2 cellular contexts compared by ENCODE assay signal in genomic region chr22:28769394-28770085, GRCh38.
TF ChIP-seq lines count a peak whose summit lies in the region.

No MANE protein-coding gene starts in this region.

TF ChIP-seq in HepG2, 621 proteins besides CTCF, POLR2A, EP300 and RAD21:
- TF ChIP-seq ZBTB33 (CRISPR knock-in tag; IDR thresholded peaks at IDR 0.05) (peak; percentile 76), ZBTB4 (CRISPR knock-in tag; IDR thresholded peaks at IDR 0.05; ENCODE audit: borderline replicate concordance) (0 out of 2 replicates have a peak, but pooled peaks have one; percentile 31), ZNF292 (CRISPR knock-in tag; IDR thresholded peaks at IDR 0.05; ENCODE audit: borderline replicate concordance, low read depth) (no peak), ZMAT3 (CRISPR knock-in tag; conservative IDR thresholded peaks at IDR 0.05) (no peak), SCMH1 (CRISPR knock-in tag; IDR thresholded peaks at IDR 0.05; ENCODE audit: borderline replicate concordance) (no peak), KLF12 (CRISPR knock-in tag; IDR thresholded peaks at IDR 0.05; ENCODE audit: borderline replicate concordance) (no peak), ZMYM4 (CRISPR knock-in tag; IDR thresholded peaks at IDR 0.05) (0 out of 2 replicates have a peak, but pooled peaks have one; percentile 0), CREBL2 (CRISPR knock-in tag; IDR thresholded peaks at IDR 0.05; ENCODE audit: borderline replicate concordance) (no peak), FOXP4 (CRISPR knock-in tag; IDR thresholded peaks at IDR 0.05) (no peak)
TF ChIP-seq in HepG2: peak in this region for 3.

TF ChIP-seq in H1, 55 proteins besides CTCF, POLR2A, EP300 and RAD21:
- TF ChIP-seq HDAC6 (IDR thresholded peaks at IDR 0.05; ENCODE audit: low read depth, low read length) = no peak
- TF ChIP-seq SP1 (IDR thresholded peaks at IDR 0.05; ENCODE audit: low read depth, low read length) = no peak
- TF ChIP-seq SIX5 (IDR thresholded peaks at IDR 0.05; ENCODE audit: low read depth, low read length) = no peak
- TF ChIP-seq TBP (IDR thresholded peaks at IDR 0.05; ENCODE audit: low read depth, low read length) = no peak
- TF ChIP-seq CHD7 (IDR thresholded peaks at IDR 0.05; ENCODE audit: insufficient replicate concordance, low read length) = no peak
- no peak for TF ChIP-seq SAP30 (IDR thresholded peaks at IDR 0.05; ENCODE audit: insufficient read depth, insufficient replicate concordance, low read length)
- TF ChIP-seq TAF1 (IDR thresholded peaks at IDR 0.05; ENCODE audit: low read depth, low read length) = no peak
- no peak for TF ChIP-seq KDM4A (IDR thresholded peaks at IDR 0.05; ENCODE audit: low read depth, low read length, severe bottlenecking)
- no peak for TF ChIP-seq SUZ12 (IDR thresholded peaks at IDR 0.05; ENCODE audit: low read length)
- no peak for TF ChIP-seq CHD1 (IDR thresholded peaks at IDR 0.05; ENCODE audit: low read depth, low read length)
- TF ChIP-seq EGR1 (IDR thresholded peaks at IDR 0.05; ENCODE audit: borderline replicate concordance, low read depth, low read length) = no peak
- no peak for TF ChIP-seq SIN3A (conservative IDR thresholded peaks at IDR 0.05 in 1 of 2, IDR thresholded peaks at IDR 0.05 in 1 of 2; ENCODE audit: low read depth in 1 of 2, low read length in 2 of 2)
- no peak for TF ChIP-seq KDM5A (IDR thresholded peaks at IDR 0.05; ENCODE audit: low read length)
- no peak for TF ChIP-seq E2F6 (IDR thresholded peaks at IDR 0.05)
- TF ChIP-seq SP2 (IDR thresholded peaks at IDR 0.05; ENCODE audit: low read length) = no peak
- TF ChIP-seq CBX5 (IDR thresholded peaks at IDR 0.05; ENCODE audit: low read depth, low read length) = no peak
- TF ChIP-seq POLR2AphosphoS5 (IDR thresholded peaks at IDR 0.05; ENCODE audit: low read depth, low read length) = no peak
- TF ChIP-seq JUN (IDR thresholded peaks at IDR 0.05; ENCODE audit: low read depth, low read length) = no peak
- TF ChIP-seq ATF3 (IDR thresholded peaks at IDR 0.05; ENCODE audit: insufficient read depth, low read depth, low read length) = no peak
